14 cellular contexts compared by ENCODE assay signal in genomic region chr6:108960601-108961000, GRCh38.
"Had no signal": no experiment of that assay in that cellular context is flagged by ENCODE, and none has a peak within 500 bp of the region (broad histone marks: within the 10 kb centered on the region; RNA-seq: fewer than 3 reads in every experiment).

No MANE protein-coding gene starts in this region.

- H3K27me3 ChIP-seq: foreskin keratinocyte, heart left ventricle had no signal

- H3K4me3 ChIP-seq: heart left ventricle, left ventricle myocardium inferior, skin epidermis had no signal

- DNase-seq: activated CD4-positive, alpha-beta memory T cell treated with anti-CD3 and anti-CD28 coated beads, Interleukin-2, amount 10 ng/mL, durations not matched to agents 7 days and 5 days; activated CD4-positive, alpha-beta T cell treated with anti-CD3 and anti-CD28 coated beads for 1 hour; activated T-cell treated with anti-CD3 and anti-CD28 coated beads, Interleukin-2, amount 50 U/mL, for 48 hours; central memory CD4-positive, alpha-beta T cell; cortex of kidney; foreskin keratinocyte; heart left ventricle; islet precursor cell; left ventricle myocardium inferior; stimulated activated CD4-positive, alpha-beta T cell treated with anti-CD3 and anti-CD28 coated beads, Interleukin-4, amount 100 ng/mL, for 4 hours; T1000; trophoblast cell had no signal

- H3K36me3 ChIP-seq: left ventricle myocardium inferior had no signal

- H3K9me3 ChIP-seq: heart left ventricle, left ventricle myocardium inferior had no signal

- H3K4me1 ChIP-seq: foreskin keratinocyte had no signal

- ATAC-seq: foreskin keratinocyte had no signal

- H3K27ac ChIP-seq: epithelial cell of prostate, foreskin keratinocyte, left ventricle myocardium inferior had no signal
